Comparison of ENCODE assay signal across 9 cellular contexts in genomic region chr12:38907171-38907923, GRCh38. TPM values are rescaled to one million over a fixed set of nuclear protein-coding genes. Genes with fewer than 3 reads are reported as not detected.
DNase-seq lines count a peak whose midpoint lies in the region; ATAC-seq and TF ChIP-seq lines count a peak whose summit lies in the region.
"Had no signal": no experiment of that assay in that cellular context is flagged by ENCODE, and none has a peak within 500 bp of the region (broad histone marks: within the 10 kb centered on the region; RNA-seq: fewer than 3 reads in every experiment).

No MANE protein-coding gene starts in this region.

- no peaks in the 10 kb centered on the region for H3K9me3 Mint-ChIP-seq in natural killer cell treated with Interleukin-12 subunit alpha and Interleukin-12 subunit beta and Interleukin-15 and Interleukin-18, amount 100 ng/mL, for 72 hours

- peak overlapping the region; percentile 2; the same call in 1 of the 2 replicates for H3K9ac ChIP-seq in KMS-11

- H3K27ac ChIP-seq in KMS-11 (no peak overlapping the region), coronary artery (peak overlapping the region in 1 of 2 donors; percentile 94)

- no peaks in the 10 kb centered on the region for H3K9me3 ChIP-seq in BE2C

- H3K4me3 ChIP-seq in BE2C (ENCODE audit: low read depth, low read length) (peak overlapping the region; percentile 95), KMS-11 (IDR thresholded peaks at IDR 0.05; ENCODE audit: insufficient read depth, low read depth, low read length) (peak overlapping the region; percentile 45), coronary artery (peak overlapping the region; percentile 87)

- TF ChIP-seq CTCF in BE2C (IDR thresholded peaks at IDR 0.05; ENCODE audit: low read depth, low read length) (no peak), KMS-11 (conservative IDR thresholded peaks at IDR 0.05; ENCODE audit: low read depth, low read length) (no peak), coronary artery (IDR thresholded peaks at IDR 0.05) (no peak)

- peaks cover 29 to 30% of the 10 kb centered on the region in 2 donors for H3K4me1 Mint-ChIP-seq in natural killer cell treated with Interleukin-12 subunit alpha and Interleukin-12 subunit beta and Interleukin-15 and Interleukin-18, amount 100 ng/mL, for 72 hours (ENCODE audit: low read depth in 2 of 2)

- peaks cover 10 to 17% of the 10 kb centered on the region in 2 donors for H3K27me3 Mint-ChIP-seq in natural killer cell treated with Interleukin-12 subunit alpha and Interleukin-12 subunit beta and Interleukin-15 and Interleukin-18, amount 100 ng/mL, for 72 hours

- H2AFZ ChIP-seq in KMS-11 (ENCODE audit: low read depth): peak overlapping the region; percentile 99

- DNase-seq in BE2C (no peak), coronary artery (ENCODE audit: low spot score) (no peak), AG08395 (ENCODE audit: low spot score) (no peak), iPS-NIHi7 (ENCODE audit: extremely low spot score) (no peak), anterior cingulate cortex (lab: John Stamatoyannopoulos, UW) (no peak)
- DNase-seq in natural killer cell treated with Interleukin-12 subunit alpha and Interleukin-12 subunit beta and Interleukin-15 and Interleukin-18, amount 100 ng/mL, for 72 hours (ENCODE audit: low spot score): no peak

- H3K27ac Mint-ChIP-seq in natural killer cell treated with Interleukin-12 subunit alpha and Interleukin-12 subunit beta and Interleukin-15 and Interleukin-18, amount 100 ng/mL, for 72 hours: peak overlapping the region; percentile 28 to 85

- H4K20me1 ChIP-seq in KMS-11 (ENCODE audit: insufficient read depth): no peaks in the 10 kb centered on the region

- H3K36me3 Mint-ChIP-seq in natural killer cell treated with Interleukin-12 subunit alpha and Interleukin-12 subunit beta and Interleukin-15 and Interleukin-18, amount 100 ng/mL, for 72 hours: no peaks in the 10 kb centered on the region

- H3K27me3 ChIP-seq in BE2C (no peaks in the 10 kb centered on the region), KMS-11 (ENCODE audit: insufficient read depth, low read depth) (no peaks in the 10 kb centered on the region)

- no peak for ATAC-seq in natural killer cell treated with Interleukin-12 subunit alpha and Interleukin-12 subunit beta and Interleukin-15 and Interleukin-18, amount 100 ng/mL, for 72 hours
- ATAC-seq in GM18873 (IDR thresholded peaks at IDR 0.05; ENCODE audit: low FRiP score, unreplicated experiment): no peak

- H3K4me2 ChIP-seq in KMS-11: peak overlapping the region; percentile 80

- peak overlapping the region; percentile 86 for H3K4me3 Mint-ChIP-seq in natural killer cell treated with Interleukin-12 subunit alpha and Interleukin-12 subunit beta and Interleukin-15 and Interleukin-18, amount 100 ng/mL, for 72 hours

- H3K36me3 ChIP-seq in BE2C (no peaks in the 10 kb centered on the region), KMS-11 (ENCODE audit: insufficient read depth) (no peaks in the 10 kb centered on the region)

- H3K4me1 ChIP-seq in BE2C (no peaks in the 10 kb centered on the region; the same call in 1 of the 2 replicates), KMS-11 (ENCODE audit: low read depth, poor library complexity, severe bottlenecking) (no peaks in the 10 kb centered on the region)

- H3K79me2 ChIP-seq in KMS-11 (ENCODE audit: insufficient read depth, low read depth): no peaks in the 10 kb centered on the region

RNA-seq across cellular contexts. Expression of gene CPNE8, which starts 2.0 kb away (rescaled TPM):
- polyA plus RNA-seq in BE2C (2012; ENCODE audit: insufficient read depth, insufficient read length, low read depth): 15.7 TPM
- total RNA-seq in natural killer cell treated with Interleukin-12 subunit alpha and Interleukin-12 subunit beta and Interleukin-15 and Interleukin-18, amount 100 ng/mL, for 72 hours: 1 to 10 TPM; 5.5 to 9.2 TPM
- total RNA-seq: LHCN-M2 had no signal

Comparison
In these comparisons a context has a peak if more than half of its experiments do, and no peak if none do; other contexts are left out.
1. H3K4me3 ChIP-seq: peak in every context shown above with its lines; median percentile 95 in BE2C; 87 in coronary artery; 45 in KMS-11.